Comparison of ENCODE assay signal across 22 cellular contexts in the genomic region with DNA sequence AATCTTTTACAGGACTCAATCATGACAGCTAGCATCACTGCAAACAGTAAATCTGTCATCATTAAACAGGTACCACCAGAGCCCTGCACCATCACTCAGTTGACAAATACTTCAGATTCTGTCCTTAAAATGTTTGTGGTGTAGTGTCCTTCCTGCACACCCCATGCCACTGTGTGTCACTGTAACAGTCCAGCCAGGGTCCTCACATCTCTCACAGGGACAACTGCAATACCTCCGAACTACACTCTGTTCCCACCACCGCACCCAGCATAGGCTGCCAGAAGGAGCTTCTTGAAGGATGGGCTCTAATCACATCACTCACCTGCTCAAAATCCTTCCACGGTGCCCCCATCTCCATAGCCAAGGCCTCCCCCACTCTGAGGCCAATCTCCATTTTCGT.
DNase-seq lines count a peak whose midpoint lies in the region; ATAC-seq, FAIRE-seq and TF ChIP-seq lines count a peak whose summit lies in the region.
"Had no signal": no experiment of that assay in that cellular context is flagged by ENCODE, and none has a peak within 500 bp of the region (broad histone marks: within the 10 kb centered on the region; RNA-seq: fewer than 3 reads in every experiment).

No MANE protein-coding gene starts in this region.

- no peak overlapping the region for H3K4me2 ChIP-seq in H9 (ENCODE audit: insufficient read depth, insufficient read length, low read length)
- peak overlapping the region; percentile 17 for H3K4me2 ChIP-seq in keratinocyte (ENCODE audit: control insufficient read depth, extremely low read depth, insufficient read depth, low read depth, low read length)
- H3K4me2 ChIP-seq: BLaER1 had no signal

- peak overlapping the region; percentile 88 for H3K27ac Mint-ChIP-seq in T-helper 1 cell treated with Interleukin-12 subunit alpha and Interleukin-12 subunit beta and Interleukin-4 antibody, amounts not matched to agents 30 μg/mL and 1 μg/mL, for 36 hours
- H3K27ac Mint-ChIP-seq in H9 (peak overlapping the region; percentile 9 to 74 (median 24); a peak in 4 of 7 replicates), WTC11 (peak overlapping the region; percentile 8; the same call in 1 of the 2 replicates), osteocyte (ENCODE audit: unreplicated experiment) (no peak overlapping the region)

- H3K4me1 Mint-ChIP-seq in T-helper 1 cell treated with Interleukin-12 subunit alpha and Interleukin-12 subunit beta and Interleukin-4 antibody, amounts not matched to agents 30 μg/mL and 1 μg/mL, for 36 hours (ENCODE audit: low read depth): peaks cover 76% of the 10 kb centered on the region
- peaks cover 26 to 44% of the 10 kb centered on the region in 2 experiments for H3K4me1 Mint-ChIP-seq in H9
- peaks cover 68% of the 10 kb centered on the region for H3K4me1 Mint-ChIP-seq in WTC11
- H3K4me1 Mint-ChIP-seq in osteocyte (ENCODE audit: unreplicated experiment): peaks cover 28% of the 10 kb centered on the region

- no peak overlapping the region for H3K4ac ChIP-seq in H9 (ENCODE audit: low read depth, low read length)

- H3K9ac ChIP-seq in H9 (ENCODE audit: extremely low read depth, insufficient read length, low read length) (no peak overlapping the region), keratinocyte (ENCODE audit: control insufficient read depth, extremely low read depth, insufficient read depth, low read length) (no peak overlapping the region)
- H3K9ac ChIP-seq: BLaER1 had no signal

- POLR2A ChIA-PET in WTC11 (lab: Charles Lee): no interaction called here

- no peak overlapping the region for H3K18ac ChIP-seq in H9 (ENCODE audit: insufficient read length, low read depth, low read length)

- ATAC-seq in WTC11: peak; percentile 34; the same call in 1 of the 2 replicates
- no peak for ATAC-seq in left lobe of liver
- ATAC-seq: gastroesophageal sphincter had no signal

- H3K14ac ChIP-seq in H9 (ENCODE audit: insufficient read depth, low read length): no peak overlapping the region

- H4K8ac ChIP-seq in H9 (replicated peaks; ENCODE audit: insufficient read length, low read depth, low read length): no peak overlapping the region

- no peak overlapping the region for H3K56ac ChIP-seq in H9 (ENCODE audit: insufficient read length, low read depth, low read length)

- H3K4me3 ChIP-seq in keratinocyte (ENCODE audit: control insufficient read depth in 2 of 3, extremely low read depth in 1 of 3, insufficient read depth in 2 of 3, low read depth in 1 of 3, low read length in 3 of 3): no peak overlapping the region
- no peak overlapping the region for H3K4me3 ChIP-seq in ascending aorta
- H3K4me3 ChIP-seq: BLaER1, gastroesophageal sphincter, left lung, tibial artery had no signal

- peaks cover 8% of the 10 kb centered on the region; the same call in 1 of the 2 replicates for H3K79me2 ChIP-seq in H9 (ENCODE audit: insufficient read depth, low read length)
- H3K79me2 ChIP-seq in keratinocyte (ENCODE audit: control insufficient read depth, insufficient read depth, low read length): peaks cover 17% of the 10 kb centered on the region

- no peaks in the 10 kb centered on the region for H3K27me3 Mint-ChIP-seq in T-helper 1 cell treated with Interleukin-12 subunit alpha and Interleukin-12 subunit beta and Interleukin-4 antibody, amounts not matched to agents 30 μg/mL and 1 μg/mL, for 36 hours (ENCODE audit: low read depth)
- H3K27me3 Mint-ChIP-seq in H9 (ENCODE audit: low read depth) (no peaks in the 10 kb centered on the region), WTC11 (ENCODE audit: low read depth) (no peaks in the 10 kb centered on the region), osteocyte (ENCODE audit: unreplicated experiment) (no peaks in the 10 kb centered on the region)

- H3K27me3 ChIP-seq in H9 (ENCODE audit: insufficient read depth, low read length) (no peaks in the 10 kb centered on the region), keratinocyte (ENCODE audit: control insufficient read depth, extremely low read depth, insufficient read depth, low read length) (no peaks in the 10 kb centered on the region), ascending aorta (no peaks in the 10 kb centered on the region)
- H3K27me3 ChIP-seq: BLaER1, gastroesophageal sphincter, left lung, tibial artery had no signal

- H3K9me3 ChIP-seq in H9 (ENCODE audit: control insufficient read depth, low read depth, low read length): no peaks in the 10 kb centered on the region
- H3K9me3 ChIP-seq in keratinocyte (ENCODE audit: control insufficient read depth, low read depth, low read length): no peaks in the 10 kb centered on the region
- no peaks in the 10 kb centered on the region for H3K9me3 ChIP-seq in ascending aorta
- H3K9me3 ChIP-seq: BLaER1, gastroesophageal sphincter, left lung, tibial artery had no signal

- CTCF ChIA-PET in WTC11 (lab: Charles Lee): interaction anchor here (0.9 to 3.1 kb wide), 14 partner anchors 40 to 369 kb away, joined by 3 to 21 read pairs (median 6); a partner anchor contains a TSS

- no peak overlapping the region for H2AK5ac ChIP-seq in H9 (ENCODE audit: insufficient read length, low read length)

- no peak overlapping the region for H3T11ph ChIP-seq in H9 (ENCODE audit: low read length)

- H4K91ac ChIP-seq in H9 (ENCODE audit: insufficient read length, low read depth, low read length): no peak overlapping the region

- H3K27ac ChIP-seq in H9 (ENCODE audit: insufficient read length, low read depth, low read length) (no peak overlapping the region), keratinocyte (ENCODE audit: control insufficient read depth, insufficient read depth, low read length) (no peak overlapping the region), ascending aorta (no peak overlapping the region)
- H3K27ac ChIP-seq: BLaER1, gastroesophageal sphincter, left lung, tibial artery had no signal

- H3K4me3 Mint-ChIP-seq in T-helper 1 cell treated with Interleukin-12 subunit alpha and Interleukin-12 subunit beta and Interleukin-4 antibody, amounts not matched to agents 30 μg/mL and 1 μg/mL, for 36 hours: peak overlapping the region; percentile 67
- H3K4me3 Mint-ChIP-seq in H9: no peak overlapping the region
- no peak overlapping the region for H3K4me3 Mint-ChIP-seq in WTC11
- no peak overlapping the region for H3K4me3 Mint-ChIP-seq in osteocyte (ENCODE audit: unreplicated experiment)

- H3K36me3 ChIP-seq in keratinocyte (ENCODE audit: control insufficient read depth in 2 of 2, extremely low read depth in 1 of 2, insufficient read depth in 2 of 2, low read length in 2 of 2) (no peaks in the 10 kb centered on the region), ascending aorta (no peaks in the 10 kb centered on the region)
- H3K36me3 ChIP-seq: BLaER1, gastroesophageal sphincter, left lung, tibial artery had no signal

- no peak overlapping the region for H2AFZ ChIP-seq in H9 (ENCODE audit: low read length)
- H2AFZ ChIP-seq in keratinocyte (ENCODE audit: control insufficient read depth, low read length): no peak overlapping the region

- intact Hi-C loops in ascending aorta (cut with DNase I): loop anchor here (2.0 kb wide), 1 partner anchor 755 kb away; no protein-coding TSS in a partner anchor

- no peak overlapping the region for H4K5ac ChIP-seq in H9 (ENCODE audit: insufficient read length, low read depth, low read length)

- peaks cover 6% of the 10 kb centered on the region for H3K36me3 Mint-ChIP-seq in T-helper 1 cell treated with Interleukin-12 subunit alpha and Interleukin-12 subunit beta and Interleukin-4 antibody, amounts not matched to agents 30 μg/mL and 1 μg/mL, for 36 hours (ENCODE audit: low read depth)
- H3K36me3 Mint-ChIP-seq in H9 (ENCODE audit: insufficient read depth in 1 of 3, low read depth in 3 of 3) (no peaks in the 10 kb centered on the region), WTC11 (no peaks in the 10 kb centered on the region), osteocyte (ENCODE audit: unreplicated experiment) (no peaks in the 10 kb centered on the region)

- DNase-seq in T-helper 1 cell (no peak), H9 (no peak), WTC11 (ENCODE audit: low spot score) (no peak), keratinocyte (ENCODE audit: low read depth, low spot score) (no peak), left lobe of liver (ENCODE audit: low spot score) (no peak), osteocyte (ENCODE audit: extremely low spot score, unreplicated experiment) (no peak), ascending aorta (ENCODE audit: low spot score in 2 of 2) (no peak)
- DNase-seq: 8988T; activated CD4-positive, CD25-positive, alpha-beta regulatory T cell treated with anti-CD3 and anti-CD28 coated beads, Interleukin-2, amount 50 U/mL, for 72 hours; dermis blood vessel endothelial cell; DMS153; GOT3; left lung; NCI-H2081; NCI-H510A; Right ventricle myocardium superior; stimulated activated CD4-positive, alpha-beta T cell treated with anti-CD3 and anti-CD28 coated beads, Interleukin-12 subunit alpha, Interleukin-12 subunit beta, amount 100 ng/mL, for 4 hours; tibial artery had no signal

- H3K23ac ChIP-seq in H9 (ENCODE audit: insufficient read length, low read depth, low read length): no peak overlapping the region

- no peak overlapping the region for H2BK15ac ChIP-seq in H9 (ENCODE audit: low read depth, low read length)

- no CpG with 5 or more reads among the region's 4 CpGs for WGBS in H9 (ENCODE audit: extremely low coverage, insufficient read length, low lambda C conversion rate)

- no peaks in the 10 kb centered on the region for H3K23me2 ChIP-seq in H9 (ENCODE audit: insufficient read length, low read depth, low read length, poor library complexity, severe bottlenecking)

- TF ChIP-seq CTCF in H9 (conservative IDR thresholded peaks at IDR 0.05) (no peak), WTC11 (IDR thresholded peaks at IDR 0.05) (no peak), keratinocyte (optimal IDR thresholded peaks at IDR 0.05 in 1 of 3, IDR thresholded peaks at IDR 0.05 in 1 of 3, conservative IDR thresholded peaks at IDR 0.05 in 1 of 3; ENCODE audit: extremely low read depth in 1 of 3, insufficient read depth in 2 of 3, low read length in 3 of 3) (no peak), osteocyte (IDR thresholded peaks at IDR 0.05) (no peak), ascending aorta (IDR thresholded peaks at IDR 0.05) (no peak)

- no peak overlapping the region for H2BK5ac ChIP-seq in H9 (ENCODE audit: insufficient read length, low read length)

- dilution Hi-C loops in keratinocyte (cut with MboI; ENCODE audit: extremely low pct_ligation_motif_present, low sequenced_read_pairs): no loop called here

- H2BK120ac ChIP-seq in H9 (ENCODE audit: low read depth, low read length, poor library complexity, severe bottlenecking): no peak overlapping the region

- peaks cover 6% of the 10 kb centered on the region for H3K79me1 ChIP-seq in H9 (ENCODE audit: insufficient read depth, low read depth, low read length, poor library complexity, severe bottlenecking)

- no peak overlapping the region for H2BK20ac ChIP-seq in H9 (ENCODE audit: low read depth, low read length, poor library complexity, severe bottlenecking)

- no peak for FAIRE-seq in keratinocyte (lab: Jason Lieb, UNC)
- FAIRE-seq: bronchial epithelial cell had no signal

- H4K20me1 ChIP-seq in H9 (ENCODE audit: control insufficient read depth, insufficient read depth, insufficient read length) (no peaks in the 10 kb centered on the region), keratinocyte (ENCODE audit: control insufficient read depth, extremely low read depth, insufficient read depth, low read length) (no peaks in the 10 kb centered on the region)
- H4K20me1 ChIP-seq: BLaER1 had no signal

- H3K4me1 ChIP-seq in H9 (ENCODE audit: insufficient read depth, low read length) (peaks cover 2% of the 10 kb centered on the region; the same call in 1 of the 2 replicates), keratinocyte (ENCODE audit: control insufficient read depth, extremely low read depth, insufficient read depth, low read length) (peaks cover 37% of the 10 kb centered on the region), ascending aorta (peaks cover 0 to 9% of the 10 kb centered on the region in 2 donors)
- H3K4me1 ChIP-seq: BLaER1 had no signal

- no peak overlapping the region for H2BK12ac ChIP-seq in H9 (ENCODE audit: insufficient read length, low read depth, low read length)

- no peaks in the 10 kb centered on the region for H3K9me1 ChIP-seq in keratinocyte (ENCODE audit: control insufficient read depth, extremely low read depth, insufficient read depth, low read length)

- no peaks in the 10 kb centered on the region for H3K9me3 Mint-ChIP-seq in T-helper 1 cell treated with Interleukin-12 subunit alpha and Interleukin-12 subunit beta and Interleukin-4 antibody, amounts not matched to agents 30 μg/mL and 1 μg/mL, for 36 hours
- H3K9me3 Mint-ChIP-seq in H9 (no peaks in the 10 kb centered on the region), WTC11 (no peaks in the 10 kb centered on the region), osteocyte (ENCODE audit: unreplicated experiment) (no peaks in the 10 kb centered on the region)
